Comparison of ENCODE assay signal across 23 cellular contexts in genomic region chr2:8569332-8569930, GRCh38.
A peak's percentile ranks its signal among the peaks of the same experiment; 100 is the strongest.
DNase-seq lines count a peak whose midpoint lies in the region; ATAC-seq, FAIRE-seq and TF ChIP-seq lines count a peak whose summit lies in the region.
"Had no signal": no experiment of that assay in that cellular context is flagged by ENCODE, and none has a peak within 500 bp of the region (broad histone marks: within the 10 kb centered on the region; RNA-seq: fewer than 3 reads in every experiment).

No MANE protein-coding gene starts in this region.

- H4K5ac ChIP-seq in H1 (ENCODE audit: insufficient read length, low read depth, low read length), result no peak overlapping the region

- TF ChIP-seq POLR2A in H1 (IDR thresholded peaks at IDR 0.05; ENCODE audit: control extremely low read depth in 1 of 2, low read depth in 2 of 2, low read length in 2 of 2), result no peak

- H3K9ac ChIP-seq in BLaER1 treated with 17β-estradiol and CSF1 and Interleukin-3, amounts not matched to agents 10 nM and 100 nM, result no peak overlapping the region
- H3K9ac ChIP-seq in OCI-LY1 (ENCODE audit: low read length), result no peak overlapping the region
- H3K9ac ChIP-seq in H1 (replicated peaks in 1 of 4; ENCODE audit: extremely low read depth in 1 of 4, low read depth in 3 of 4, low read length in 3 of 4), result no peak overlapping the region
- H3K9ac ChIP-seq: GM23248 had no signal

- no peak for ATAC-seq in GM18861 (IDR thresholded peaks at IDR 0.05; ENCODE audit: unreplicated experiment)
- no peak for ATAC-seq in lower lobe of right lung

- no peak overlapping the region for H2BK5ac ChIP-seq in H1 (ENCODE audit: low read depth, low read length)

- DNase-seq in H1 (ENCODE audit: low read depth in 1 of 2, low spot score in 2 of 2), result no peak
- peak; percentile 37 for DNase-seq in osteoblast (ENCODE audit: insufficient read length, low spot score, missing footprints)
- no peak for DNase-seq in activated CD4-positive, CD25-positive, alpha-beta regulatory T cell treated with anti-CD3 and anti-CD28 coated beads, Interleukin-2, amount 50 U/mL, for 72 hours
- DNase-seq in iPS-NIHi7 (ENCODE audit: extremely low spot score), result no peak
- DNase-seq in lower lobe of right lung, result no peak
- DNase-seq: ACHN; AML-193; Calu3; CD4-positive, alpha-beta memory T cell; GM23248; Karpas-422; MG63; NCI-H1105; NCI-H1694; NCI-H2107; NCI-H226; NCI-H526; OCI-M1; RPMI8226; SIG-M5 had no signal

- no peaks in the 10 kb centered on the region for H3K9me2 ChIP-seq in OCI-LY1 (ENCODE audit: low read depth, low read length)

- H2BK15ac ChIP-seq in H1 (ENCODE audit: low read length), result no peak overlapping the region

- H3K79me2 ChIP-seq in OCI-LY1 (ENCODE audit: insufficient read depth, low read length) (no peaks in the 10 kb centered on the region), H1 (ENCODE audit: control insufficient read depth in 1 of 2, insufficient read depth in 2 of 2, low read length in 2 of 2) (no peaks in the 10 kb centered on the region), osteoblast (ENCODE audit: insufficient read depth, low read length) (no peaks in the 10 kb centered on the region)

- H4K8ac ChIP-seq in H1 (ENCODE audit: extremely low read depth, insufficient read depth, low read length), result no peak overlapping the region

- H3K23ac ChIP-seq in H1 (ENCODE audit: insufficient read length), result no peak overlapping the region

- H2BK20ac ChIP-seq in H1 (ENCODE audit: low read length), result no peak overlapping the region

- POLR2A ChIA-PET in H1 (lab: Charles Lee; ENCODE audit: partially characterized antibody), result no interaction called here

- H3K79me1 ChIP-seq in H1 (ENCODE audit: low read depth, low read length), result no peaks in the 10 kb centered on the region

- H3F3A ChIP-seq in OCI-LY1 (ENCODE audit: insufficient read depth, low read length), result no peaks in the 10 kb centered on the region

- no peak overlapping the region for H3K18ac ChIP-seq in H1 (ENCODE audit: extremely low read depth, low read length)

- no peak for TF ChIP-seq RAD21 in H1 (IDR thresholded peaks at IDR 0.05 in 1 of 2, conservative IDR thresholded peaks at IDR 0.05 in 1 of 2; ENCODE audit: low read depth in 2 of 2, low read length in 2 of 2)

- WGBS in H1 (ENCODE audit: extremely low coverage in 1 of 2, insufficient coverage in 1 of 2, insufficient read length in 1 of 2, insufficient replicate concordance in 2 of 2, low coverage in 1 of 2, low lambda C conversion rate in 2 of 2, missing lambda C conversion rate in 1 of 2), 2 experiments, result 85% methylated on average over 11 of the region's 11 CpGs; no CpG with 5 or more reads in 1 of the 2 experiments

- no peak overlapping the region for H3K27ac ChIP-seq in BLaER1 treated with 17β-estradiol and CSF1 and Interleukin-3, amounts not matched to agents 10 nM and 100 nM
- H3K27ac ChIP-seq in OCI-LY1 (ENCODE audit: low read depth, low read length, poor library complexity, severe bottlenecking) (peak overlapping the region; percentile 75), H1 (ENCODE audit: low read depth, low read length) (no peak overlapping the region), osteoblast (ENCODE audit: low read depth, low read length) (no peak overlapping the region), lower lobe of right lung (no peak overlapping the region)
- H3K27ac ChIP-seq: GM23248 had no signal

- TF ChIP-seq CTCF in OCI-LY1 (IDR thresholded peaks at IDR 0.05; ENCODE audit: low read length), result no peak
- no peak for TF ChIP-seq CTCF in H1 (IDR thresholded peaks at IDR 0.05; ENCODE audit: control extremely low read depth in 1 of 3, insufficient read depth in 1 of 3, low read depth in 1 of 3, low read length in 3 of 3)
- TF ChIP-seq CTCF in osteoblast (IDR thresholded peaks at IDR 0.05; ENCODE audit: extremely low read depth, low read depth, low read length), result no peak
- no peak for TF ChIP-seq CTCF in lower lobe of right lung (IDR thresholded peaks at IDR 0.05)

- no peaks in the 10 kb centered on the region for H3K9me3 ChIP-seq in BLaER1 treated with 17β-estradiol and CSF1 and Interleukin-3, amounts not matched to agents 10 nM and 100 nM (replicated peaks in 1 of 11)
- no peaks in the 10 kb centered on the region for H3K9me3 ChIP-seq in OCI-LY1 (ENCODE audit: low read length)
- no peaks in the 10 kb centered on the region for H3K9me3 ChIP-seq in H1 (ENCODE audit: insufficient read depth in 2 of 2, low read depth in 1 of 2, low read length in 1 of 2)
- H3K9me3 ChIP-seq in osteoblast (ENCODE audit: low read depth, low read length), result no peaks in the 10 kb centered on the region
- no peaks in the 10 kb centered on the region for H3K9me3 ChIP-seq in lower lobe of right lung
- H3K9me3 ChIP-seq: MG63 had no signal

- no peak overlapping the region for H2AK5ac ChIP-seq in H1 (ENCODE audit: low read depth, low read length)

- intact Hi-C loops in lower lobe of right lung (cut with DNase I), result no loop called here

- H3K23me2 ChIP-seq in H1 (ENCODE audit: low read depth, low read length), result no peaks in the 10 kb centered on the region

- no peak overlapping the region for H2BK12ac ChIP-seq in H1 (ENCODE audit: low read depth, low read length)

- no peak overlapping the region for H2BK120ac ChIP-seq in H1 (replicated peaks; ENCODE audit: low read depth, low read length)

- peaks cover 0 to 2% (median 0%) of the 10 kb centered on the region in 11 experiments; a peak in 1 of 22 replicates for H4K20me1 ChIP-seq in BLaER1 treated with 17β-estradiol and CSF1 and Interleukin-3, amounts not matched to agents 10 nM and 100 nM
- no peaks in the 10 kb centered on the region for H4K20me1 ChIP-seq in OCI-LY1 (ENCODE audit: insufficient read depth, low read length)
- H4K20me1 ChIP-seq in H1 (replicated peaks in 1 of 2; ENCODE audit: control insufficient read depth in 1 of 2, insufficient read depth in 2 of 2, low read length in 2 of 2), result no peaks in the 10 kb centered on the region
- no peaks in the 10 kb centered on the region for H4K20me1 ChIP-seq in osteoblast (ENCODE audit: insufficient read depth, low read length)

- CTCF ChIA-PET in H1 (lab: Charles Lee; ENCODE audit: partially characterized antibody), result no interaction called here

- peaks cover 0 to 19% (median 0%) of the 10 kb centered on the region in 11 experiments; a peak in 7 of 22 replicates for H3K27me3 ChIP-seq in BLaER1 treated with 17β-estradiol and CSF1 and Interleukin-3, amounts not matched to agents 10 nM and 100 nM
- H3K27me3 ChIP-seq in OCI-LY1 (ENCODE audit: insufficient read depth, low read length) (no peaks in the 10 kb centered on the region), H1 (replicated peaks in 1 of 4; ENCODE audit: control insufficient read depth in 3 of 4, extremely low read depth in 1 of 4, insufficient read depth in 3 of 4, low read length in 3 of 4) (no peaks in the 10 kb centered on the region), osteoblast (ENCODE audit: insufficient read depth, low read length) (peaks cover 3% of the 10 kb centered on the region), lower lobe of right lung (ENCODE audit: low read depth) (no peaks in the 10 kb centered on the region)
- H3K27me3 ChIP-seq: MG63 had no signal

- H3K4ac ChIP-seq in H1 (replicated peaks; ENCODE audit: insufficient read length, low read depth, low read length), result no peak overlapping the region

- no peak overlapping the region for H3K14ac ChIP-seq in H1 (ENCODE audit: insufficient read length)

- no peak overlapping the region for H3K56ac ChIP-seq in H1 (replicated peaks; ENCODE audit: insufficient read length, low read depth, low read length)

- no peak for TF ChIP-seq EP300 in H1 (IDR thresholded peaks at IDR 0.05; ENCODE audit: borderline replicate concordance in 1 of 2, low read depth in 2 of 2, low read length in 2 of 2)

- FAIRE-seq in H1 (lab: Jason Lieb, UNC), result no peak

- no peak overlapping the region for H2AFZ ChIP-seq in OCI-LY1 (ENCODE audit: low read length)
- no peak overlapping the region for H2AFZ ChIP-seq in H1 (ENCODE audit: low read length)
- no peak overlapping the region for H2AFZ ChIP-seq in osteoblast (ENCODE audit: low read length)
- H2AFZ ChIP-seq: GM23248 had no signal

- no peaks in the 10 kb centered on the region for H3K36me3 ChIP-seq in BLaER1 treated with 17β-estradiol and CSF1 and Interleukin-3, amounts not matched to agents 10 nM and 100 nM
- peaks cover 50% of the 10 kb centered on the region for H3K36me3 ChIP-seq in OCI-LY1 (ENCODE audit: insufficient read depth, low read length)
- H3K36me3 ChIP-seq in H1 (ENCODE audit: control insufficient read depth in 2 of 4, insufficient read depth in 4 of 4, low read length in 3 of 4), result no peaks in the 10 kb centered on the region
- H3K36me3 ChIP-seq in osteoblast (ENCODE audit: insufficient read depth, low read length), result no peaks in the 10 kb centered on the region
- no peaks in the 10 kb centered on the region for H3K36me3 ChIP-seq in lower lobe of right lung
- H3K36me3 ChIP-seq: MG63 had no signal

- no peak overlapping the region for H3K4me3 ChIP-seq in BLaER1 treated with 17β-estradiol and CSF1 and Interleukin-3, amounts not matched to agents 10 nM and 100 nM
- H3K4me3 ChIP-seq in OCI-LY1 (ENCODE audit: low read depth, low read length, poor library complexity, severe bottlenecking) (no peak overlapping the region), H1 (ENCODE audit: extremely low read depth in 1 of 4, insufficient read depth in 2 of 4, low read depth in 3 of 4, low read length in 4 of 4) (no peak overlapping the region), osteoblast (ENCODE audit: insufficient read depth, low read length) (no peak overlapping the region), lower lobe of right lung (no peak overlapping the region)
- H3K4me3 ChIP-seq: GM23248, MG63 had no signal

- H3K4me1 ChIP-seq in BLaER1 treated with 17β-estradiol and CSF1 and Interleukin-3, amounts not matched to agents 10 nM and 100 nM, result peaks cover 40 to 70% (median 56%) of the 10 kb centered on the region in 10 experiments
- peaks cover 90% of the 10 kb centered on the region for H3K4me1 ChIP-seq in OCI-LY1 (ENCODE audit: insufficient read depth, low read length, severe bottlenecking)
- peaks cover 0 to 19% (median 8%) of the 10 kb centered on the region in 4 experiments; a peak in 6 of 7 replicates for H3K4me1 ChIP-seq in H1 (replicated peaks in 1 of 4; ENCODE audit: control insufficient read depth in 3 of 4, insufficient read depth in 4 of 4, low read length in 3 of 4)
- no peaks in the 10 kb centered on the region for H3K4me1 ChIP-seq in osteoblast (ENCODE audit: insufficient read depth, low read length)
- H3K4me1 ChIP-seq in lower lobe of right lung, result peaks cover under 1% of the 10 kb centered on the region

- H4K91ac ChIP-seq in H1 (replicated peaks; ENCODE audit: insufficient read length, low read length), result peak overlapping the region; percentile 45

- H3K4me2 ChIP-seq in BLaER1 treated with 17β-estradiol and CSF1 and Interleukin-3, amounts not matched to agents 10 nM and 100 nM, result peak overlapping the region in 10 of 11 experiments; percentile 1 to 98 (median 90); a peak in 15 of 22 replicates
- peak overlapping the region; percentile 6; the same call in 1 of the 2 replicates for H3K4me2 ChIP-seq in OCI-LY1 (ENCODE audit: low read length)
- H3K4me2 ChIP-seq in H1 (ENCODE audit: insufficient read depth in 1 of 2, low read depth in 2 of 2, low read length in 2 of 2), result no peak overlapping the region
- H3K4me2 ChIP-seq in osteoblast (ENCODE audit: insufficient read depth, low read length), result no peak overlapping the region

TF ChIP-seq in H1, 55 proteins besides CTCF, POLR2A, EP300 and RAD21 (continues in another document):
- TF ChIP-seq SAP30 (IDR thresholded peaks at IDR 0.05; ENCODE audit: insufficient read depth, insufficient replicate concordance, low read length), result no peak
- no peak for TF ChIP-seq JUND (IDR thresholded peaks at IDR 0.05; ENCODE audit: low read length)

Comparison
In these comparisons a context has a peak if more than half of its experiments do, and no peak if none do; other contexts are left out.
1. H3K4me2 ChIP-seq: peak in BLaER1 treated with 17β-estradiol and CSF1 and Interleukin-3, amounts not matched to agents 10 nM and 100 nM (10 of 11) and OCI-LY1 (single experiment); none in H1 (0 of 2) and osteoblast (single experiment).